In genomic region chr6:33080127-33081089, GRCh38 we compare ENCODE assay signal across 1 cellular context.
TF ChIP-seq lines count a peak whose summit lies in the region.

No MANE protein-coding gene starts in this region.

TF ChIP-seq in HepG2, 621 proteins besides CTCF, POLR2A, EP300 and RAD21:
- no peak for TF ChIP-seq TMF1 (CRISPR knock-in tag; IDR thresholded peaks at IDR 0.05; ENCODE audit: low read depth)
- TF ChIP-seq ZFP36 (IDR thresholded peaks at IDR 0.05; ENCODE audit: borderline replicate concordance, low read depth, low read length, partially characterized antibody): peak; percentile 80
